Comparison of ENCODE assay signal across 1 cellular context in genomic region chr6:31970604-31971271, GRCh38.
TF ChIP-seq lines count a peak whose summit lies in the region.

No MANE protein-coding gene starts in this region.

TF ChIP-seq in IMR-90, 13 proteins besides CTCF, POLR2A, EP300 and RAD21:
- TF ChIP-seq BHLHE40 (IDR thresholded peaks at IDR 0.05; ENCODE audit: low read depth, low read length) (no peak), MAFK (IDR thresholded peaks at IDR 0.05; ENCODE audit: low read depth, low read length) (no peak), RCOR1 (IDR thresholded peaks at IDR 0.05; ENCODE audit: insufficient replicate concordance, low read length) (no peak), ELK1 (IDR thresholded peaks at IDR 0.05; ENCODE audit: borderline replicate concordance, low read depth, low read length) (no peak), SMC3 (IDR thresholded peaks at IDR 0.05; ENCODE audit: low read depth, low read length) (no peak), FOS (IDR thresholded peaks at IDR 0.05; ENCODE audit: low read depth, low read length) (no peak), MXI1 (IDR thresholded peaks at IDR 0.05; ENCODE audit: borderline replicate concordance, low read depth, low read length) (no peak), RFX5 (IDR thresholded peaks at IDR 0.05; ENCODE audit: low read depth, low read length) (no peak), MAZ (IDR thresholded peaks at IDR 0.05; ENCODE audit: borderline replicate concordance, low read depth, low read length) (no peak), CEBPB (IDR thresholded peaks at IDR 0.05; ENCODE audit: low read depth, low read length) (no peak), CHD1 (IDR thresholded peaks at IDR 0.05; ENCODE audit: low read depth, low read length) (no peak)
- TF ChIP-seq, protein P1, sequence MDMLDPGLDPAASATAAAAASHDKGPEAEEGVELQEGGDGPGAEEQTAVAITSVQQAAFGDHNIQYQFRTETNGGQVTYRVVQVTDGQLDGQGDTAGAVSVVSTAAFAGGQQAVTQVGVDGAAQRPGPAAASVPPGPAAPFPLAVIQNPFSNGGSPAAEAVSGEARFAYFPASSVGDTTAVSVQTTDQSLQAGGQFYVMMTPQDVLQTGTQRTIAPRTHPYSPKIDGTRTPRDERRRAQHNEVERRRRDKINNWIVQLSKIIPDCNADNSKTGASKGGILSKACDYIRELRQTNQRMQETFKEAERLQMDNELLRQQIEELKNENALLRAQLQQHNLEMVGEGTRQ (IDR thresholded peaks at IDR 0.05; ENCODE audit: low read depth, low read length) = no peak
